Comparison of ENCODE assay signal across 26 cellular contexts in the genomic region with DNA sequence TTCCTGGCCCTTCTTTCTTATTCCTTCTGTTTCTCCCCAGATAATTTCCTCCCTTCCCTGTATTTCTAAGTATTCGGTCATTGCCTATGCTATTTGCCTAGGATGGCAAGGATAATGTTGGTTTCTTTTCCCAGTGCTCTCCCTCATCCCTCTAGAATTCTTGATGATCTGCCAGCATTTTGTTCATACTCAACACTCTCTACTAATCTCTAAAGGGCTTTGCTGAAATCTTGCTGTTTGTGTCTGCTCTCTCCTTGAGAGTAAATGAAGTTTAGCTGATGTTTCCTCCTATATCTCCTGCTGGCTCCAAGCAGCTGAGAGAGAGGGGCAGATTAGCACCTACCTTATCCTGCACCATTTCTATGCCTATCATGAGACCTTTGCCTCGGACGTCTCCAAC. TPM values are rescaled to one million over a fixed set of nuclear protein-coding genes. Genes with fewer than 3 reads are reported as not detected.
DNase-seq lines count a peak whose midpoint lies in the region; ATAC-seq and TF ChIP-seq lines count a peak whose summit lies in the region.
"Had no signal": no experiment of that assay in that cellular context is flagged by ENCODE, and none has a peak within 500 bp of the region (broad histone marks: within the 10 kb centered on the region; RNA-seq: fewer than 3 reads in every experiment).

No MANE protein-coding gene starts in this region.

- TF ChIP-seq CTCF in right atrium auricular region (IDR thresholded peaks at IDR 0.05) (no peak), fibroblast of pulmonary artery (IDR thresholded peaks at IDR 0.05; ENCODE audit: low read length, missing control alignments) (no peak), retinal pigment epithelial cell (conservative IDR thresholded peaks at IDR 0.05; ENCODE audit: low read depth, low read length) (no peak), testis (IDR thresholded peaks at IDR 0.05) (no peak)

- DNase-seq in Right ventricle myocardium superior (no peak), right atrium auricular region (ENCODE audit: low spot score) (no peak), adipocyte (ENCODE audit: low read depth) (peak; percentile 28), fibroblast of pulmonary artery (ENCODE audit: low read depth) (peak; percentile 28), retinal pigment epithelial cell (ENCODE audit: low read depth) (peak; percentile 14), NCI-H1417 (lab: John Stamatoyannopoulos, UW) (no peak), testis (no peak)
- DNase-seq: 8988T; Caco-2; CD4-positive, alpha-beta T cell; DMS153; GOT3; Kasumi-1; MG63; NCI-H1105; NCI-H1694; NCI-H2081 treated with DMSO at 0.1 percent for 48 hours; NCI-H510A; NCI-H748 treated with DMSO at 0.1 percent for 48 hours; NK-92 treated with Interleukin-12 subunit alpha and Interleukin-12 subunit beta, amount 100 ng/mL, for 24 hours; SHP77 treated with DMSO at 0.1 percent for 48 hours had no signal

- H3K9me3 ChIP-seq in right atrium auricular region = no peaks in the 10 kb centered on the region
- no peaks in the 10 kb centered on the region for H3K9me3 ChIP-seq in adipocyte (ENCODE audit: control insufficient read depth, low read length)
- no peaks in the 10 kb centered on the region for H3K9me3 ChIP-seq in testis
- H3K9me3 ChIP-seq: Caco-2, MG63 had no signal

- WGBS in testis, 2 donors = 88 to 91% methylated on average over 3 of the region's 3 CpGs

- no peak for TF ChIP-seq POLR2A in testis (IDR thresholded peaks at IDR 0.05)

- intact Hi-C loops in Right ventricle myocardium superior (cut with DNase I) = loop anchor here (10.0 kb wide), 1 partner anchor 525 kb away; no protein-coding TSS in a partner anchor
- intact Hi-C loops in testis (cut with DNase I; ENCODE audit: low total_unique reads) = no loop called here

- peak; percentile 45 for ATAC-seq in Right ventricle myocardium superior (ENCODE audit: poor library complexity)
- no peak for ATAC-seq in GM19328 (IDR thresholded peaks at IDR 0.05; ENCODE audit: unreplicated experiment)
- ATAC-seq: HCT116 had no signal

- H3K4me1 ChIP-seq in right atrium auricular region = no peaks in the 10 kb centered on the region
- peaks cover 4% of the 10 kb centered on the region for H3K4me1 ChIP-seq in adipocyte (ENCODE audit: control insufficient read depth, insufficient read depth, low read length)
- H3K4me1 ChIP-seq in testis = no peaks in the 10 kb centered on the region
- H3K4me1 ChIP-seq: Caco-2 had no signal

- H3K36me3 ChIP-seq in right atrium auricular region (no peaks in the 10 kb centered on the region), adipocyte (ENCODE audit: control insufficient read depth, insufficient read depth, low read length, severe bottlenecking) (no peaks in the 10 kb centered on the region), testis (ENCODE audit: low read depth, missing control alignments) (no peaks in the 10 kb centered on the region)
- H3K36me3 ChIP-seq: MG63 had no signal

- peak overlapping the region in 1 of 2 donors; percentile 65 for H3K27ac ChIP-seq in right atrium auricular region
- no peak overlapping the region for H3K27ac ChIP-seq in testis

- H3K9ac ChIP-seq in adipocyte (ENCODE audit: low read length) = no peak overlapping the region

- no peak overlapping the region for H3K4me3 ChIP-seq in right atrium auricular region
- no peak overlapping the region for H3K4me3 ChIP-seq in adipocyte (ENCODE audit: low read length)
- H3K4me3 ChIP-seq in fibroblast of pulmonary artery (replicated peaks; ENCODE audit: low read depth, low read length) = no peak overlapping the region
- H3K4me3 ChIP-seq in retinal pigment epithelial cell (ENCODE audit: low read length) = no peak overlapping the region
- H3K4me3 ChIP-seq in testis = no peak overlapping the region
- H3K4me3 ChIP-seq: MG63 had no signal

- H3K27me3 ChIP-seq in right atrium auricular region (no peaks in the 10 kb centered on the region), adipocyte (replicated peaks; ENCODE audit: control insufficient read depth, insufficient read depth, low read length) (no peaks in the 10 kb centered on the region), testis (no peaks in the 10 kb centered on the region)
- H3K27me3 ChIP-seq: MG63 had no signal

RNA-seq across cellular contexts. Expression of a gene that starts 38.1 kb away (rescaled TPM):
- not detected for total RNA-seq in Right ventricle myocardium superior
- total RNA-seq in right atrium auricular region = not detected
- not detected for total RNA-seq in testis
- polyA plus RNA-seq in testis (ENCODE audit: insufficient read depth, low read depth, low replicate concordance) = 0.25 TPM
- total RNA-seq: Caco-2; CD4-positive, alpha-beta T cell; Daoy had no signal
- polyA plus RNA-seq: AG04450, BJ had no signal

Comparison
In these comparisons a context has a peak if more than half of its experiments do, and no peak if none do; other contexts are left out.
1. DNase-seq: peak in adipocyte (single experiment), fibroblast of pulmonary artery (single experiment) and retinal pigment epithelial cell (single experiment); none in Right ventricle myocardium superior (single experiment), right atrium auricular region (single experiment), NCI-H1417 (0 of 3) and testis (single experiment).